ENCODE assay signal across 12 cellular contexts in genomic region chr10:88787463-88787862, GRCh38. TPM values are rescaled to one million over a fixed set of nuclear protein-coding genes. Genes with fewer than 3 reads are reported as not detected.
"Had no signal": no experiment of that assay in that cellular context is flagged by ENCODE, and none has a peak within 500 bp of the region (broad histone marks: within the 10 kb centered on the region; RNA-seq: fewer than 3 reads in every experiment).

No MANE protein-coding gene starts in this region.

- H3K36me3 ChIP-seq: HAP-1 had no signal

- ATAC-seq: HCT116 had no signal

- H3K4me3 ChIP-seq: GM23248, GM23338, HAP-1 had no signal

- H3K9me3 ChIP-seq: HAP-1 had no signal

- H3K27ac ChIP-seq: GM23248 had no signal

- DNase-seq: GM23248, GOT3, H7, H9, HCEC 1CT, HFFc6 had no signal

- H3K4me1 ChIP-seq: HAP-1 had no signal

- FAIRE-seq: H1, H54 had no signal

RNA-seq across cellular contexts. Expression of gene LIPM, which starts 15.1 kb away (rescaled TPM):
- total RNA-seq: GM23248, GM23338, H1, H4, H7, H9, HFFc6 had no signal
- polyA plus RNA-seq: GM23248, GM23338, H1 had no signal

RNA-seq across cellular contexts. Expression of gene LIPN, which starts 27.6 kb away (rescaled TPM):
- total RNA-seq: GM23248, GM23338, H1, H4, H7, H9, HFFc6 had no signal
- polyA plus RNA-seq: GM23248, GM23338, H1 had no signal
